In genomic region chr3:147483145-147483544, GRCh38 we compare ENCODE assay signal across 26 cellular contexts.
"Had no signal": no experiment of that assay in that cellular context is flagged by ENCODE, and none has a peak within 500 bp of the region (broad histone marks: within the 10 kb centered on the region; RNA-seq: fewer than 3 reads in every experiment).

No MANE protein-coding gene starts in this region.

- H3K4me3 ChIP-seq: coronary artery, dorsolateral prefrontal cortex, esophagus muscularis mucosa, esophagus squamous epithelium, gastrocnemius medialis, gastroesophageal sphincter, heart left ventricle, heart right ventricle, hepatocyte had no signal

- H2AFZ ChIP-seq: hepatocyte had no signal

- H3K4me1 Mint-ChIP-seq: endodermal cell had no signal

- H3K79me2 ChIP-seq: hepatocyte had no signal

- H3K27ac Mint-ChIP-seq: dendritic cell treated with granulocyte-macrophage colony-stimulating factor and Interleukin-4, amounts not matched to agents 40 ng/mL and 50 ng/mL, for 4 days; effector memory CD8-positive, alpha-beta T cell; endodermal cell had no signal

- H3K9me3 ChIP-seq: esophagus muscularis mucosa, esophagus squamous epithelium, gastrocnemius medialis, gastroesophageal sphincter, heart left ventricle had no signal

- H3K4me3 Mint-ChIP-seq: dendritic cell treated with granulocyte-macrophage colony-stimulating factor and Interleukin-4, amounts not matched to agents 40 ng/mL and 50 ng/mL, for 4 days; effector memory CD8-positive, alpha-beta T cell; endodermal cell had no signal

- DNase-seq: cortex of kidney; dermis blood vessel endothelial cell; dorsolateral prefrontal cortex; effector CD4-positive, alpha-beta T cell; effector CD8-positive, alpha-beta T cell; effector memory CD4-positive, alpha-beta T cell; effector memory CD8-positive, alpha-beta T cell; endodermal cell; erythroblast; esophagus squamous epithelium; foreskin fibroblast; foreskin keratinocyte; foreskin melanocyte; gastrocnemius medialis; glutamatergic neuron; head of caudate nucleus; heart left ventricle; heart right ventricle; hippocampal formation had no signal

- H3K36me3 ChIP-seq: esophagus muscularis mucosa, esophagus squamous epithelium, gastrocnemius medialis, gastroesophageal sphincter, heart left ventricle, heart right ventricle had no signal

- H3K9me3 Mint-ChIP-seq: dendritic cell treated with granulocyte-macrophage colony-stimulating factor and Interleukin-4, amounts not matched to agents 40 ng/mL and 50 ng/mL, for 4 days; endodermal cell had no signal

- H3K27ac ChIP-seq: coronary artery, dorsolateral prefrontal cortex, epithelial cell of prostate, esophagus muscularis mucosa, esophagus squamous epithelium, foreskin keratinocyte, gastrocnemius medialis, gastroesophageal sphincter, heart left ventricle, heart right ventricle, hepatocyte had no signal

- ATAC-seq: effector memory CD8-positive, alpha-beta T cell; esophagus mucosa; foreskin keratinocyte; gastrocnemius medialis; gastroesophageal sphincter; heart left ventricle; heart right ventricle had no signal

- H3K4me1 ChIP-seq: esophagus muscularis mucosa, esophagus squamous epithelium, foreskin keratinocyte, gastrocnemius medialis, gastroesophageal sphincter, heart left ventricle, heart right ventricle had no signal

- H3K4me2 ChIP-seq: hepatocyte had no signal

- H3K27me3 ChIP-seq: dorsolateral prefrontal cortex, esophagus muscularis mucosa, esophagus squamous epithelium, foreskin keratinocyte, gastrocnemius medialis, gastroesophageal sphincter, heart left ventricle, heart right ventricle, hepatocyte had no signal

- H3K27me3 Mint-ChIP-seq: dendritic cell treated with granulocyte-macrophage colony-stimulating factor and Interleukin-4, amounts not matched to agents 40 ng/mL and 50 ng/mL, for 4 days; effector memory CD8-positive, alpha-beta T cell had no signal
